2 cellular contexts compared by ENCODE assay signal in genomic region chr12:58819345-58819744, GRCh38.
TF ChIP-seq lines count a peak whose summit lies in the region.

No MANE protein-coding gene starts in this region.

TF ChIP-seq in IMR-90, 13 proteins besides CTCF, POLR2A, EP300 and RAD21 (continued from another document):
- TF ChIP-seq NFE2L2 (IDR thresholded peaks at IDR 0.05; ENCODE audit: low read depth, low read length) (no peak), CHD1 (IDR thresholded peaks at IDR 0.05; ENCODE audit: low read depth, low read length) (no peak), MAZ (IDR thresholded peaks at IDR 0.05; ENCODE audit: borderline replicate concordance, low read depth, low read length) (no peak)

TF ChIP-seq in HepG2, 621 proteins besides CTCF, POLR2A, EP300 and RAD21 (continued from another document):
- TF ChIP-seq ZNF660 (CRISPR knock-in tag; IDR thresholded peaks at IDR 0.05; ENCODE audit: borderline replicate concordance, low read depth), result no peak
- TF ChIP-seq NFIC (IDR thresholded peaks at IDR 0.05; ENCODE audit: low read length), result no peak
- TF ChIP-seq ZFP91 (CRISPR knock-in tag; IDR thresholded peaks at IDR 0.05; ENCODE audit: borderline replicate concordance), result peak; percentile 45; the same call in 1 of the 2 replicates
- TF ChIP-seq, protein P1, sequence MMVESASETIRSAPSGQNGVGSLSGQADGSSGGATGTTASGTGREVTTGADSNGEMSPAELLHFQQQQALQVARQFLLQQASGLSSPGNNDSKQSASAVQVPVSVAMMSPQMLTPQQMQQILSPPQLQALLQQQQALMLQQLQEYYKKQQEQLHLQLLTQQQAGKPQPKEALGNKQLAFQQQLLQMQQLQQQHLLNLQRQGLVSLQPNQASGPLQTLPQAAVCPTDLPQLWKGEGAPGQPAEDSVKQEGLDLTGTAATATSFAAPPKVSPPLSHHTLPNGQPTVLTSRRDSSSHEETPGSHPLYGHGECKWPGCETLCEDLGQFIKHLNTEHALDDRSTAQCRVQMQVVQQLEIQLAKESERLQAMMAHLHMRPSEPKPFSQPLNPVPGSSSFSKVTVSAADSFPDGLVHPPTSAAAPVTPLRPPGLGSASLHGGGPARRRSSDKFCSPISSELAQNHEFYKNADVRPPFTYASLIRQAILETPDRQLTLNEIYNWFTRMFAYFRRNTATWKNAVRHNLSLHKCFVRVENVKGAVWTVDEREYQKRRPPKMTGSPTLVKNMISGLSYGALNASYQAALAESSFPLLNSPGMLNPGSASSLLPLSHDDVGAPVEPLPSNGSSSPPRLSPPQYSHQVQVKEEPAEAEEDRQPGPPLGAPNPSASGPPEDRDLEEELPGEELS (CRISPR knock-in tag; IDR thresholded peaks at IDR 0.05), result 0 out of 2 replicates have a peak, but pooled peaks have one; percentile 13
- TF ChIP-seq SMC3 (IDR thresholded peaks at IDR 0.05; ENCODE audit: low read length), result peak; percentile 56
- no peak for TF ChIP-seq ZNF354B (CRISPR knock-in tag; IDR thresholded peaks at IDR 0.05)
- TF ChIP-seq, protein P2, sequence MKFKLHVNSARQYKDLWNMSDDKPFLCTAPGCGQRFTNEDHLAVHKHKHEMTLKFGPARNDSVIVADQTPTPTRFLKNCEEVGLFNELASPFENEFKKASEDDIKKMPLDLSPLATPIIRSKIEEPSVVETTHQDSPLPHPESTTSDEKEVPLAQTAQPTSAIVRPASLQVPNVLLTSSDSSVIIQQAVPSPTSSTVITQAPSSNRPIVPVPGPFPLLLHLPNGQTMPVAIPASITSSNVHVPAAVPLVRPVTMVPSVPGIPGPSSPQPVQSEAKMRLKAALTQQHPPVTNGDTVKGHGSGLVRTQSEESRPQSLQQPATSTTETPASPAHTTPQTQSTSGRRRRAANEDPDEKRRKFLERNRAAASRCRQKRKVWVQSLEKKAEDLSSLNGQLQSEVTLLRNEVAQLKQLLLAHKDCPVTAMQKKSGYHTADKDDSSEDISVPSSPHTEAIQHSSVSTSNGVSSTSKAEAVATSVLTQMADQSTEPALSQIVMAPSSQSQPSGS (CRISPR knock-in tag; IDR thresholded peaks at IDR 0.05), result 0 out of 2 replicates have a peak, but pooled peaks have one; percentile 28
- TF ChIP-seq ADNP (CRISPR knock-in tag; IDR thresholded peaks at IDR 0.05), result no peak
- no peak for TF ChIP-seq ZNF703 (CRISPR knock-in tag; IDR thresholded peaks at IDR 0.05; ENCODE audit: borderline replicate concordance)
- TF ChIP-seq, protein P3, sequence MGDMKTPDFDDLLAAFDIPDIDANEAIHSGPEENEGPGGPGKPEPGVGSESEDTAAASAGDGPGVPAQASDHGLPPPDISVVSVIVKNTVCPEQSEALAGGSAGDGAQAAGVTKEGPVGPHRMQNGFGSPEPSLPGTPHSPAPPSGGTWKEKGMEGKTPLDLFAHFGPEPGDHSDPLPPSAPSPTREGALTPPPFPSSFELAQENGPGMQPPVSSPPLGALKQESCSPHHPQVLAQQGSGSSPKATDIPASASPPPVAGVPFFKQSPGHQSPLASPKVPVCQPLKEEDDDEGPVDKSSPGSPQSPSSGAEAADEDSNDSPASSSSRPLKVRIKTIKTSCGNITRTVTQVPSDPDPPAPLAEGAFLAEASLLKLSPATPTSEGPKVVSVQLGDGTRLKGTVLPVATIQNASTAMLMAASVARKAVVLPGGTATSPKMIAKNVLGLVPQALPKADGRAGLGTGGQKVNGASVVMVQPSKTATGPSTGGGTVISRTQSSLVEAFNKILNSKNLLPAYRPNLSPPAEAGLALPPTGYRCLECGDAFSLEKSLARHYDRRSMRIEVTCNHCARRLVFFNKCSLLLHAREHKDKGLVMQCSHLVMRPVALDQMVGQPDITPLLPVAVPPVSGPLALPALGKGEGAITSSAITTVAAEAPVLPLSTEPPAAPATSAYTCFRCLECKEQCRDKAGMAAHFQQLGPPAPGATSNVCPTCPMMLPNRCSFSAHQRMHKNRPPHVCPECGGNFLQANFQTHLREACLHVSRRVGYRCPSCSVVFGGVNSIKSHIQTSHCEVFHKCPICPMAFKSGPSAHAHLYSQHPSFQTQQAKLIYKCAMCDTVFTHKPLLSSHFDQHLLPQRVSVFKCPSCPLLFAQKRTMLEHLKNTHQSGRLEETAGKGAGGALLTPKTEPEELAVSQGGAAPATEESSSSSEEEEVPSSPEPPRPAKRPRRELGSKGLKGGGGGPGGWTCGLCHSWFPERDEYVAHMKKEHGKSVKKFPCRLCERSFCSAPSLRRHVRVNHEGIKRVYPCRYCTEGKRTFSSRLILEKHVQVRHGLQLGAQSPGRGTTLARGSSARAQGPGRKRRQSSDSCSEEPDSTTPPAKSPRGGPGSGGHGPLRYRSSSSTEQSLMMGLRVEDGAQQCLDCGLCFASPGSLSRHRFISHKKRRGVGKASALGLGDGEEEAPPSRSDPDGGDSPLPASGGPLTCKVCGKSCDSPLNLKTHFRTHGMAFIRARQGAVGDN (CRISPR knock-in tag; IDR thresholded peaks at IDR 0.05), result peak; percentile 17; the same call in 1 of the 2 replicates
- TF ChIP-seq SP4 (CRISPR knock-in tag; IDR thresholded peaks at IDR 0.05), result peak; percentile 36; the same call in 1 of the 2 replicates
- TF ChIP-seq SSRP1 (CRISPR knock-in tag; IDR thresholded peaks at IDR 0.05), result no peak
- no peak for TF ChIP-seq ZNF296 (CRISPR knock-in tag; conservative IDR thresholded peaks at IDR 0.05)
- TF ChIP-seq TFE3 (CRISPR knock-in tag; IDR thresholded peaks at IDR 0.05), result 0 out of 2 replicates have a peak, but pooled peaks have one; percentile 28
- TF ChIP-seq FOXA1 (IDR thresholded peaks at IDR 0.05), result no peak
- peak; percentile 57; the same call in 1 of the 2 replicates for TF ChIP-seq FOXA1 (CRISPR knock-in tag; IDR thresholded peaks at IDR 0.05)
- TF ChIP-seq STAG1 (CRISPR knock-in tag; IDR thresholded peaks at IDR 0.05), result peak; percentile 75
- 0 out of 2 replicates have a peak, but pooled peaks have one; percentile 24 for TF ChIP-seq ZNF572 (CRISPR knock-in tag; IDR thresholded peaks at IDR 0.05)
- no peak for TF ChIP-seq KDM5A (IDR thresholded peaks at IDR 0.05; ENCODE audit: borderline replicate concordance, low read length)
- 0 out of 2 replicates have a peak, but pooled peaks have one; percentile 8 for TF ChIP-seq E2F1 (CRISPR knock-in tag; IDR thresholded peaks at IDR 0.05)
- 0 out of 2 replicates have a peak, but pooled peaks have one; percentile 53 for TF ChIP-seq ZNF740 (CRISPR knock-in tag; IDR thresholded peaks at IDR 0.05)
- TF ChIP-seq, protein P4, sequence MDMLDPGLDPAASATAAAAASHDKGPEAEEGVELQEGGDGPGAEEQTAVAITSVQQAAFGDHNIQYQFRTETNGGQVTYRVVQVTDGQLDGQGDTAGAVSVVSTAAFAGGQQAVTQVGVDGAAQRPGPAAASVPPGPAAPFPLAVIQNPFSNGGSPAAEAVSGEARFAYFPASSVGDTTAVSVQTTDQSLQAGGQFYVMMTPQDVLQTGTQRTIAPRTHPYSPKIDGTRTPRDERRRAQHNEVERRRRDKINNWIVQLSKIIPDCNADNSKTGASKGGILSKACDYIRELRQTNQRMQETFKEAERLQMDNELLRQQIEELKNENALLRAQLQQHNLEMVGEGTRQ (IDR thresholded peaks at IDR 0.05; ENCODE audit: low read depth, low read length), result peak; percentile 63
- TF ChIP-seq, protein P4 (CRISPR knock-in tag; IDR thresholded peaks at IDR 0.05; ENCODE audit: borderline replicate concordance), result peak; percentile 56; the same call in 1 of the 2 replicates
- TF ChIP-seq ZNF501 (CRISPR knock-in tag; IDR thresholded peaks at IDR 0.05), result 0 out of 2 replicates have a peak, but pooled peaks have one; percentile 32
- TF ChIP-seq RAD51 (IDR thresholded peaks at IDR 0.05; ENCODE audit: borderline replicate concordance), result peak; percentile 39; the same call in 1 of the 2 replicates
- no peak for TF ChIP-seq CBX2 (IDR thresholded peaks at IDR 0.05; ENCODE audit: low read depth, low read length)
- TF ChIP-seq CBX2 (CRISPR knock-in tag; IDR thresholded peaks at IDR 0.05; ENCODE audit: low read depth), result no peak
- TF ChIP-seq KDM2A (CRISPR knock-in tag; IDR thresholded peaks at IDR 0.05; ENCODE audit: borderline replicate concordance, low read depth), result no peak
- TF ChIP-seq JUN (CRISPR knock-in tag; IDR thresholded peaks at IDR 0.05), result no peak
- peak; percentile 45 for TF ChIP-seq HNF4A (CRISPR knock-in tag; IDR thresholded peaks at IDR 0.05)
- TF ChIP-seq, protein P5, sequence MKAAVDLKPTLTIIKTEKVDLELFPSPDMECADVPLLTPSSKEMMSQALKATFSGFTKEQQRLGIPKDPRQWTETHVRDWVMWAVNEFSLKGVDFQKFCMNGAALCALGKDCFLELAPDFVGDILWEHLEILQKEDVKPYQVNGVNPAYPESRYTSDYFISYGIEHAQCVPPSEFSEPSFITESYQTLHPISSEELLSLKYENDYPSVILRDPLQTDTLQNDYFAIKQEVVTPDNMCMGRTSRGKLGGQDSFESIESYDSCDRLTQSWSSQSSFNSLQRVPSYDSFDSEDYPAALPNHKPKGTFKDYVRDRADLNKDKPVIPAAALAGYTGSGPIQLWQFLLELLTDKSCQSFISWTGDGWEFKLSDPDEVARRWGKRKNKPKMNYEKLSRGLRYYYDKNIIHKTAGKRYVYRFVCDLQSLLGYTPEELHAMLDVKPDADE (CRISPR knock-in tag; IDR thresholded peaks at IDR 0.05), result no peak
- TF ChIP-seq SALL1 (CRISPR knock-in tag; IDR thresholded peaks at IDR 0.05), result peak; percentile 38; the same call in 1 of the 2 replicates
